15 cellular contexts compared by ENCODE assay signal in the genomic region with DNA sequence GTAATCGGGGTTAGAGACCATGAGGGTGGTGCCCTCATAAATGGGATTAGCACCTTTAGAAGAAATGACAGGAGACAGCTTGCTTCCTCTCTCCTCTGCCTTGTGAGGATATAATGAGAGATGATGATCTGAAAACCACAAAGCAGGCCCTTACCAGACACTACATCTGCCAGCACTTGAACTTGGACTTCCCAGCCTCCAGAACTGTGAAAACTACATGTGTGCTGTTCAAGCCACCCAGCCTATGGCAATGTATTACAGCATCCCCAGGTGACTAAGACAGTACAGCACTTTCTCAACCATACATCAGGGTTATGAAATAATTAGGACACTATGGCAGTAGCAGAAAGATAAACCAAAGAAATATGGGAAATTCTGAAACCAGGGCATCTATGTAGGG. TPM values are rescaled to one million over a fixed set of nuclear protein-coding genes. Genes with fewer than 3 reads are reported as not detected.
A peak's percentile ranks its signal among the peaks of the same experiment; 100 is the strongest.
DNase-seq lines count a peak whose midpoint lies in the region; ATAC-seq, FAIRE-seq and TF ChIP-seq lines count a peak whose summit lies in the region.
"Had no signal": no experiment of that assay in that cellular context is flagged by ENCODE, and none has a peak within 500 bp of the region (broad histone marks: within the 10 kb centered on the region; RNA-seq: fewer than 3 reads in every experiment).

No MANE protein-coding gene starts in this region.

- ATAC-seq in HG03175 (IDR thresholded peaks at IDR 0.05; ENCODE audit: unreplicated experiment), result no peak

- H3K27ac ChIP-seq in astrocyte (ENCODE audit: low read depth, low read length) (no peak overlapping the region), ascending aorta (no peak overlapping the region), spleen (peak overlapping the region in 2 of 8 donors; percentile 16 to 30)
- H3K27ac ChIP-seq: psoas muscle, SJSA1, VCaP had no signal

- H3K9me3 Mint-ChIP-seq in astrocyte (ENCODE audit: unreplicated experiment) (peaks cover 35% of the 10 kb centered on the region), glutamatergic neuron (ENCODE audit: unreplicated experiment) (peaks cover 5% of the 10 kb centered on the region)

- 80 to 100% (median 100%) methylated on average over 1 of the region's 1 CpG for WGBS in spleen, 5 donors

- no peak overlapping the region for H2AFZ ChIP-seq in astrocyte (ENCODE audit: low read depth, low read length)

- H3K36me3 Mint-ChIP-seq in astrocyte (ENCODE audit: low read depth, unreplicated experiment), result peaks cover 51% of the 10 kb centered on the region
- peaks cover 22% of the 10 kb centered on the region for H3K36me3 Mint-ChIP-seq in glutamatergic neuron (ENCODE audit: unreplicated experiment)

- H3K79me2 ChIP-seq in astrocyte (ENCODE audit: insufficient read depth, low read length), result peaks cover 76% of the 10 kb centered on the region

- peaks cover 33% of the 10 kb centered on the region for H4K20me1 ChIP-seq in astrocyte (ENCODE audit: insufficient read depth, low read length)

- no peak for TF ChIP-seq CTCF in astrocyte (IDR thresholded peaks at IDR 0.05; ENCODE audit: insufficient read depth, low read depth, low read length)
- no peak for TF ChIP-seq CTCF in ascending aorta (IDR thresholded peaks at IDR 0.05)
- no peak for TF ChIP-seq CTCF in spleen (IDR thresholded peaks at IDR 0.05 in 8 of 11, conservative IDR thresholded peaks at IDR 0.05 in 3 of 11)
- TF ChIP-seq CTCF in glutamatergic neuron (IDR thresholded peaks at IDR 0.05; ENCODE audit: partially characterized antibody, unreplicated experiment), result no peak

- intact Hi-C loops in ascending aorta (cut with DNase I) (no loop called here), spleen (cut with DNase I; ENCODE audit: low total_unique reads) (no loop called here)

- H3K27me3 Mint-ChIP-seq in astrocyte (ENCODE audit: low read depth, unreplicated experiment) (no peaks in the 10 kb centered on the region), glutamatergic neuron (ENCODE audit: unreplicated experiment) (peaks cover 2% of the 10 kb centered on the region)

- peaks cover 11% of the 10 kb centered on the region for H3K4me1 ChIP-seq in astrocyte (ENCODE audit: insufficient read depth, low read length)
- no peaks in the 10 kb centered on the region for H3K4me1 ChIP-seq in ascending aorta
- peaks cover 0 to 68% (median 42%) of the 10 kb centered on the region in 6 donors for H3K4me1 ChIP-seq in spleen
- H3K4me1 ChIP-seq: psoas muscle, SJSA1 had no signal

- H3K4me3 ChIP-seq in astrocyte (ENCODE audit: insufficient read depth, low read depth, low read length) (peak overlapping the region; percentile 14), ascending aorta (no peak overlapping the region), spleen (no peak overlapping the region)
- H3K4me3 ChIP-seq: psoas muscle, SJSA1 had no signal

- peaks cover 2% of the 10 kb centered on the region for H3K36me3 ChIP-seq in astrocyte (ENCODE audit: insufficient read depth, low read length)
- H3K36me3 ChIP-seq in ascending aorta, result peaks cover 17 to 65% of the 10 kb centered on the region in 2 donors
- peaks cover 0 to 89% (median 22%) of the 10 kb centered on the region in 6 donors for H3K36me3 ChIP-seq in spleen

- no peak overlapping the region for H3K27ac Mint-ChIP-seq in astrocyte (ENCODE audit: unreplicated experiment)
- no peak overlapping the region for H3K27ac Mint-ChIP-seq in glutamatergic neuron (ENCODE audit: unreplicated experiment)

- H3K4me2 ChIP-seq in astrocyte (ENCODE audit: low read length), result peak overlapping the region; percentile 60

- H3K9ac ChIP-seq in astrocyte (ENCODE audit: low read length), result no peak overlapping the region

- H3K27me3 ChIP-seq in astrocyte (ENCODE audit: insufficient read depth, low read length), result no peaks in the 10 kb centered on the region
- no peaks in the 10 kb centered on the region for H3K27me3 ChIP-seq in ascending aorta
- H3K27me3 ChIP-seq in spleen (replicated peaks in 1 of 7), result no peaks in the 10 kb centered on the region
- H3K27me3 ChIP-seq: SJSA1 had no signal

- TF ChIP-seq POLR2A in spleen (IDR thresholded peaks at IDR 0.05), result no peak

- DNase-seq in CD1c-positive myeloid dendritic cell (ENCODE audit: extremely low spot score) (peak; percentile 10), KBM-7 (peak; percentile 19), astrocyte (ENCODE audit: low read depth) (peak; percentile 22), iris pigment epithelial cell (ENCODE audit: low read depth) (peak; percentile 78), ascending aorta (ENCODE audit: low spot score in 2 of 2) (no peak), spleen (no peak), glutamatergic neuron (no peak)
- DNase-seq: islet precursor cell; NCI-H2171; psoas muscle; stimulated activated CD4-positive, alpha-beta T cell treated with anti-CD3 and anti-CD28 coated beads, Interleukin-1b, Interleukin-23, amount 100 ng/mL, for 48 hours; stimulated activated CD8-positive, alpha-beta memory T cell treated with anti-CD3 and anti-CD28 coated beads, Interleukin-4, amount 100 ng/mL, for 48 hours had no signal

- peaks cover 13% of the 10 kb centered on the region for H3K4me1 Mint-ChIP-seq in astrocyte (ENCODE audit: low read depth, unreplicated experiment)
- H3K4me1 Mint-ChIP-seq in glutamatergic neuron (ENCODE audit: low read depth, unreplicated experiment), result no peaks in the 10 kb centered on the region

- no peak for FAIRE-seq in astrocyte (lab: Jason Lieb, UNC)

- H3K4me3 Mint-ChIP-seq in astrocyte (ENCODE audit: unreplicated experiment) (no peak overlapping the region), glutamatergic neuron (ENCODE audit: unreplicated experiment) (no peak overlapping the region)

- in situ Hi-C loops in KBM-7 (cut with MboI; ENCODE audit: low pct_unique_long_range_greater_than_20kb, low sequenced_read_pairs), result no loop called here

- H3K9me3 ChIP-seq in astrocyte (ENCODE audit: insufficient read depth, low read depth, low read length) (peaks cover 4% of the 10 kb centered on the region), ascending aorta (peaks cover 0 to 42% of the 10 kb centered on the region in 2 donors), spleen (peaks cover 0 to 38% (median 13%) of the 10 kb centered on the region in 8 donors)

RNA-seq across cellular contexts. Expression of a gene that starts 7.4 kb away (rescaled TPM):
- 9.7 and 11.5 TPM in 2 replicates for total RNA-seq in astrocyte
- total RNA-seq in ascending aorta, result 2.6 TPM
- 10 to 100 TPM; 17.0 to 24.5 (median 21.7) TPM for total RNA-seq in spleen
- polyA plus RNA-seq in spleen, result 10 to 100 TPM in 1 of 3 donors, 1 to 10 TPM in 2; 5.9 to 11.4 (median 6.5) TPM
- total RNA-seq in glutamatergic neuron (ENCODE audit: unreplicated experiment), result 11.2 TPM

RNA-seq across cellular contexts. Expression of a gene that starts 59.2 kb away (rescaled TPM):
- total RNA-seq in astrocyte, result 2.3 and 2.8 TPM in 2 replicates
- total RNA-seq in ascending aorta, result 3.4 TPM
- 1 to 10 TPM; 3.9 to 6.8 (median 4.2) TPM for total RNA-seq in spleen
- polyA plus RNA-seq in spleen, result 1 to 10 TPM; 1.1 to 1.4 (median 1.3) TPM
- 8.7 TPM for total RNA-seq in glutamatergic neuron (ENCODE audit: unreplicated experiment)

Comparison
In these comparisons a context has a peak if more than half of its experiments do, and no peak if none do; other contexts are left out.
1. DNase-seq: peak in CD1c-positive myeloid dendritic cell (single experiment), KBM-7 (single experiment), astrocyte (single experiment) and iris pigment epithelial cell (single experiment); none in ascending aorta (0 of 2), spleen (single experiment) and glutamatergic neuron (single experiment).